Comparison of ENCODE assay signal across 21 cellular contexts in genomic region chr1:64608015-64608650, GRCh38.
"Had no signal": no experiment of that assay in that cellular context is flagged by ENCODE, and none has a peak within 500 bp of the region (broad histone marks: within the 10 kb centered on the region; RNA-seq: fewer than 3 reads in every experiment).

No MANE protein-coding gene starts in this region.

- H3K27ac ChIP-seq: esophagus muscularis mucosa had no signal

- H3K4me1 ChIP-seq: esophagus muscularis mucosa had no signal

- DNase-seq: activated CD4-positive, alpha-beta T cell treated with anti-CD3 and anti-CD28 coated beads, Interleukin-2, amount 10 ng/mL, durations not matched to agents 24 days and 14 days; activated CD4-positive, CD25-positive, alpha-beta regulatory T cell; activated CD8-positive, alpha-beta memory T cell treated with anti-CD3 and anti-CD28 coated beads, Interleukin-2, amount 50 U/mL, for 4 hours; activated CD8-positive, alpha-beta T cell treated with anti-CD3 and anti-CD28 coated beads, Interleukin-2, amount 10 ng/mL, durations not matched to agents 7 days and 5 days; activated gamma-delta T cell; activated T-cell treated with anti-CD3 and anti-CD28 coated beads, Interleukin-2, amount 50 U/mL, for 72 hours; amniotic stem cell; central memory CD4-positive, alpha-beta T cell; cortex of kidney; effector CD4-positive, alpha-beta T cell; islet precursor cell; left ventricle myocardium superior; mesendoderm; nephron progenitor cell; occipital lobe; right cardiac atrium; stimulated activated naive CD8-positive, alpha-beta T cell treated with anti-CD3 and anti-CD28 coated beads, Interleukin-15, Interleukin-2, amounts not matched to agents 100 U/mL and 50 U/mL, for 24 hours; SW 1271 had no signal

- H3K27me3 ChIP-seq: esophagus muscularis mucosa had no signal

- H3K4me3 ChIP-seq: esophagus muscularis mucosa, smooth muscle cell had no signal

- H3K9me3 ChIP-seq: esophagus muscularis mucosa had no signal

- H3K4me2 ChIP-seq: smooth muscle cell had no signal

- ATAC-seq: activated CD8-positive, alpha-beta T cell treated with anti-CD3 and anti-CD28 coated beads, Interleukin-2, amount 10 ng/mL, durations not matched to agents 7 days and 5 days; activated naive CD4-positive, alpha-beta T cell treated with anti-CD3 and anti-CD28 coated beads, Interleukin-2, amount 50 U/mL, for 72 hours; activated T-cell treated with anti-CD3 and anti-CD28 coated beads, Interleukin-2, amount 50 U/mL, for 72 hours; left ventricle myocardium superior; right cardiac atrium; stimulated activated naive CD8-positive, alpha-beta T cell treated with anti-CD3 and anti-CD28 coated beads, Interleukin-15, Interleukin-2, amounts not matched to agents 100 U/mL and 50 U/mL, for 24 hours had no signal
